11 cellular contexts compared by ENCODE assay signal in genomic region chr7:74567318-74567668, GRCh38.
"Had no signal": no experiment of that assay in that cellular context is flagged by ENCODE, and none has a peak within 500 bp of the region (broad histone marks: within the 10 kb centered on the region; RNA-seq: fewer than 3 reads in every experiment).

No MANE protein-coding gene starts in this region.

- FAIRE-seq: bronchial epithelial cell had no signal

- H3K27ac Mint-ChIP-seq: activated naive CD8-positive, alpha-beta T cell treated with anti-CD3 and anti-CD28 coated beads for 36 hours; activated T-cell treated with anti-CD3 and anti-CD28 coated beads, Interleukin-2, amount 50 U/mL, for 24 hours; stimulated activated naive CD8-positive, alpha-beta T cell treated with anti-CD3 and anti-CD28 coated beads, Interleukin-15, Interleukin-2, amounts not matched to agents 100 ng/mL and 50 ng/mL, for 24 hours had no signal

- H3K4me1 ChIP-seq: heart right ventricle, psoas muscle, right atrium auricular region had no signal

- H3K36me3 ChIP-seq: right atrium auricular region, thyroid gland had no signal

- H3K36me3 Mint-ChIP-seq: activated naive CD8-positive, alpha-beta T cell treated with anti-CD3 and anti-CD28 coated beads for 36 hours had no signal

- H3K27me3 Mint-ChIP-seq: activated naive CD8-positive, alpha-beta T cell treated with anti-CD3 and anti-CD28 coated beads for 36 hours; activated T-cell treated with anti-CD3 and anti-CD28 coated beads, Interleukin-2, amount 50 U/mL, for 24 hours; stimulated activated naive CD8-positive, alpha-beta T cell treated with anti-CD3 and anti-CD28 coated beads, Interleukin-15, Interleukin-2, amounts not matched to agents 100 ng/mL and 50 ng/mL, for 24 hours had no signal

- H3K27ac ChIP-seq: epithelial cell of prostate, heart right ventricle, psoas muscle, right atrium auricular region, WERI-Rb-1 had no signal

- DNase-seq: cortex of kidney had no signal

- H3K9me3 ChIP-seq: heart right ventricle, psoas muscle, right atrium auricular region, thyroid gland had no signal

- H3K4me1 Mint-ChIP-seq: activated naive CD8-positive, alpha-beta T cell treated with anti-CD3 and anti-CD28 coated beads for 36 hours had no signal

- H3K27me3 ChIP-seq: heart right ventricle, right atrium auricular region, thyroid gland had no signal

- H3K4me3 ChIP-seq: heart right ventricle, psoas muscle, right atrium auricular region, thyroid gland had no signal

- H3K9me3 Mint-ChIP-seq: activated naive CD8-positive, alpha-beta T cell treated with anti-CD3 and anti-CD28 coated beads for 36 hours; activated T-cell treated with anti-CD3 and anti-CD28 coated beads, Interleukin-2, amount 50 U/mL, for 24 hours; stimulated activated naive CD8-positive, alpha-beta T cell treated with anti-CD3 and anti-CD28 coated beads, Interleukin-15, Interleukin-2, amounts not matched to agents 100 ng/mL and 50 ng/mL, for 24 hours had no signal

- H3K4me3 Mint-ChIP-seq: activated naive CD8-positive, alpha-beta T cell treated with anti-CD3 and anti-CD28 coated beads for 36 hours; activated T-cell treated with anti-CD3 and anti-CD28 coated beads, Interleukin-2, amount 50 U/mL, for 24 hours; stimulated activated naive CD8-positive, alpha-beta T cell treated with anti-CD3 and anti-CD28 coated beads, Interleukin-15, Interleukin-2, amounts not matched to agents 100 ng/mL and 50 ng/mL, for 24 hours had no signal
